In the genomic region with DNA sequence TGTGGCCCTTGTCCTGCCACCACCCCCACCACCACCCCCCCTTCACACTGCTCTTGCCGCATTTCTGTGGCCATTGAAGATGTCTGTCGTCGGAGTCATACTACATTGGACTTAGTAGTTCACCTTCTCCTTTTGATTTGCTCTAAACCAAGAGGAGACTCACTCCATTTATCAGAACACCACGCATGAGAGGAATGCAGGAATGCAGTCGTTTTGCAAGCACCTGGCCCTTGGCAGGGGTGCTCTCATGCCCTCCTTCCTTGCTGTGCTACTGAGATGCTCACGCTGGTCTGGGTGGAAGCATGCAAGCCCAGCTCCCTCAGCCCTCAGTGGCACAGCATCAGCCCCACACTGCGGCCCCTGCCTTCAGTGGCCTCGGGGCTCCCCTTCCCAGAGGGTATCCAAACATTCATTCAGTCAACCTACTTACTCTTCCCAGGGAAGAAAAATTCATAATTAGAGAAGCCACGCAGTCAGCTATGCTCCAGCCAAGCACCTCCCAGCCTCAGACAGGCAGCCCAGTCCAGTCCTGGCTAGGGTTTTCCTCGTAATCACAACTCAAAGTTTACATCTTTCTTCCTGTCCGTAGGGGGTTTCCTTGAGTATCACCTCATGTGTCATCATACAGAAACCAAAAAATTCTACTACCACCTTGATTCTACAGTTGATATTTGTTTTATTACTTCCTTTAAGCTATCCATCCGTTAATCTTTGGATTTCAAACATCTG, we compare ENCODE assay signal across 16 cellular contexts.
"Had no signal": no experiment of that assay in that cellular context is flagged by ENCODE, and none has a peak within 500 bp of the region (broad histone marks: within the 10 kb centered on the region; RNA-seq: fewer than 3 reads in every experiment).

No MANE protein-coding gene starts in this region.

- H3K36me3 ChIP-seq: stomach had no signal

- H3K36me3 Mint-ChIP-seq: activated naive CD8-positive, alpha-beta T cell had no signal

- H3K27ac ChIP-seq: stomach, testis had no signal

- H3K4me1 ChIP-seq: stomach, testis had no signal

- H3K27ac Mint-ChIP-seq: activated B cell treated with CpG ODN at 0.5 μM for 24 hours; activated CD8-positive, alpha-beta T cell treated with anti-CD3 and anti-CD28 coated beads for 36 hours; activated naive CD8-positive, alpha-beta T cell; dendritic cell treated with granulocyte-macrophage colony-stimulating factor and Interleukin-4, amounts not matched to agents 40 ng/mL and 50 ng/mL, for 4 days; effector memory CD8-positive, alpha-beta T cell; T-helper 17 cell had no signal

- H3K4me1 Mint-ChIP-seq: activated B cell treated with CpG ODN at 0.5 μM for 24 hours, T-helper 17 cell had no signal

- H3K27me3 Mint-ChIP-seq: activated B cell treated with CpG ODN at 0.5 μM for 24 hours; activated CD8-positive, alpha-beta T cell treated with anti-CD3 and anti-CD28 coated beads for 36 hours; activated naive CD8-positive, alpha-beta T cell; dendritic cell treated with granulocyte-macrophage colony-stimulating factor and Interleukin-4, amounts not matched to agents 40 ng/mL and 50 ng/mL, for 4 days; effector memory CD8-positive, alpha-beta T cell; T-helper 17 cell had no signal

- H3K27me3 ChIP-seq: stomach, testis had no signal

- H3K9me3 Mint-ChIP-seq: neural crest cell had no signal

- H3K4me3 ChIP-seq: stomach, testis had no signal

- DNase-seq: activated B cell treated with CpG ODN at 0.5 μM for 24 hours; activated CD4-positive, alpha-beta T cell treated with anti-CD3 and anti-CD28 coated beads for 48 hours; activated CD8-positive, alpha-beta T cell treated with anti-CD3 and anti-CD28 coated beads for 36 hours; activated gamma-delta T cell treated with Interleukin-2 at 50 U/mL for 16 hours; activated T-cell treated with anti-CD3 and anti-CD28 coated beads, Interleukin-2, amount 50 U/mL, for 4 hours; amniotic stem cell; cerebellar nuclear complex; effector memory CD8-positive, alpha-beta T cell; stimulated activated CD4-positive, alpha-beta T cell treated with anti-CD3 and anti-CD28 coated beads, Interleukin-12 subunit alpha, Interleukin-12 subunit beta, amount 100 ng/mL, for 4 hours; stimulated activated CD4-positive, alpha-beta T cell treated with anti-CD3 and anti-CD28 coated beads, Interleukin-2, amount 100 ng/mL, for 24 hours; stomach; T-helper 17 cell; testis had no signal

- H3K4me3 Mint-ChIP-seq: activated B cell treated with CpG ODN at 0.5 μM for 24 hours; activated CD8-positive, alpha-beta T cell treated with anti-CD3 and anti-CD28 coated beads for 36 hours; activated naive CD8-positive, alpha-beta T cell; activated T-cell treated with anti-CD3 and anti-CD28 coated beads, Interleukin-2, amount 50 U/mL, for 4 hours; dendritic cell treated with granulocyte-macrophage colony-stimulating factor and Interleukin-4, amounts not matched to agents 40 ng/mL and 50 ng/mL, for 4 days; effector memory CD8-positive, alpha-beta T cell; neural crest cell; T-helper 17 cell had no signal

- H3K9me3 ChIP-seq: testis had no signal
